Comparison of ENCODE assay signal across 17 cellular contexts in genomic region chr7:136911362-136911761, GRCh38. TPM values are rescaled to one million over a fixed set of nuclear protein-coding genes. Genes with fewer than 3 reads are reported as not detected.
DNase-seq lines count a peak whose midpoint lies in the region; ATAC-seq and TF ChIP-seq lines count a peak whose summit lies in the region.
"Had no signal": no experiment of that assay in that cellular context is flagged by ENCODE, and none has a peak within 500 bp of the region (broad histone marks: within the 10 kb centered on the region; RNA-seq: fewer than 3 reads in every experiment).

No MANE protein-coding gene starts in this region.

- H3K9me3 ChIP-seq in IMR-90 (ENCODE audit: control insufficient read depth, insufficient read depth, low read length) = no peaks in the 10 kb centered on the region

- H4K8ac ChIP-seq in IMR-90 (ENCODE audit: low read depth in 2 of 2, low read length in 2 of 2) = no peak overlapping the region

- peak overlapping the region; percentile 2; the same call in 1 of the 2 replicates for H3K23ac ChIP-seq in IMR-90 (ENCODE audit: low read depth, low read length)

- peaks cover 3% of the 10 kb centered on the region; the same call in 1 of the 2 replicates for H3K9me1 ChIP-seq in IMR-90 (ENCODE audit: insufficient read depth, low read length)

- no peak overlapping the region for H3K56ac ChIP-seq in IMR-90 (ENCODE audit: extremely low read depth, insufficient read depth, low read length)

- no peak for TF ChIP-seq POLR2A in IMR-90 (IDR thresholded peaks at IDR 0.05; ENCODE audit: low read depth, low read length)

- DNase-seq in EL (peak; percentile 50), IMR-90 (peak; percentile 65), astrocyte of the hippocampus (ENCODE audit: low read depth, low spot score) (peak; percentile 7), islet precursor cell (peak; percentile 75), COLO668 (lab: John Stamatoyannopoulos, UW; ENCODE audit: unreplicated experiment) (no peak)
- DNase-seq: activated CD4-positive, alpha-beta memory T cell treated with anti-CD3 and anti-CD28 coated beads for 36 hours; caudate nucleus; COR-L47; MV-4-11; NCI-H2227 treated with DMSO at 0.1 percent for 48 hours had no signal

- intact Hi-C loops in IMR-90 (cut with micrococcal nuclease) = no loop called here

- H4K20me1 ChIP-seq in IMR-90 (ENCODE audit: insufficient read depth, low read length) = peaks cover 14% of the 10 kb centered on the region; the same call in 1 of the 2 replicates

- CTCF ChIA-PET in IMR-90 (lab: Yijun Ruan, JAX) = interaction anchor here (0.6 kb wide), 1 partner anchor 315 kb away, joined by 3 read pairs; no protein-coding TSS in a partner anchor

- H3K36me3 ChIP-seq in IMR-90 (ENCODE audit: control insufficient read depth, insufficient read depth, low read length) = peaks cover 13% of the 10 kb centered on the region

- no peak overlapping the region for H2AFZ ChIP-seq in IMR-90 (replicated peaks; ENCODE audit: low read length, poor library complexity)

- no peak overlapping the region for H3K4ac ChIP-seq in IMR-90 (ENCODE audit: low read depth, low read length)

- WGBS in IMR-90 (ENCODE audit: extremely low coverage in 2 of 2, insufficient read length in 1 of 2), 2 experiments = 83% methylated on average over 1 of the region's 6 CpGs; no CpG with 5 or more reads in 1 of the 2 experiments

- no TSS peak for BruUV-seq in IMR-90 (replicated peaks; lab: Mats Ljungman, UMichigan)

- H2BK120ac ChIP-seq in IMR-90 (ENCODE audit: low read depth, low read length) = no peak overlapping the region

- in situ Hi-C loops in IMR-90 (cut with MboI; ENCODE audit: low sequenced_read_pairs) = no loop called here

- dilution Hi-C loops in IMR-90 (cut with HindIII; ENCODE audit: low sequenced_read_pairs, unreplicated experiment) = no loop called here

- H3K18ac ChIP-seq in IMR-90 (ENCODE audit: low read depth, low read length) = no peak overlapping the region

- H4K5ac ChIP-seq in IMR-90 (ENCODE audit: low read depth, low read length) = no peak overlapping the region

- no peaks in the 10 kb centered on the region for H3K27me3 ChIP-seq in IMR-90 (ENCODE audit: control insufficient read depth, insufficient read depth, low read length)

- H2AK9ac ChIP-seq in IMR-90 (replicated peaks; ENCODE audit: low read depth, low read length, poor library complexity) = no peak overlapping the region

- H4K91ac ChIP-seq in IMR-90 (ENCODE audit: insufficient read depth, low read depth, low read length) = no peak overlapping the region

- no peak overlapping the region for H3K9ac ChIP-seq in IMR-90 (ENCODE audit: low read depth, low read length)

- H2BK15ac ChIP-seq in IMR-90 (ENCODE audit: low read depth, low read length) = no peak overlapping the region

- 0 out of 2 replicates have a peak overlapping the region, but pooled peaks have one; percentile 10 for H3K14ac ChIP-seq in IMR-90 (replicated peaks; ENCODE audit: low read depth, low read length)

- H2BK5ac ChIP-seq in IMR-90 (ENCODE audit: low read depth, low read length, poor library complexity, severe bottlenecking) = no peak overlapping the region

- H3K4me1 ChIP-seq in IMR-90 (ENCODE audit: control insufficient read depth, insufficient read depth, low read length) = peaks cover 3% of the 10 kb centered on the region

- peak overlapping the region; percentile 37; the same call in 1 of the 2 replicates for H3K27ac ChIP-seq in IMR-90 (ENCODE audit: insufficient read depth, low read length)
- H3K27ac ChIP-seq: skin epidermis had no signal

- peaks cover 15 to 66% of the 10 kb centered on the region in 2 experiments; a peak in 3 of 4 replicates for H3K79me1 ChIP-seq in IMR-90 (ENCODE audit: low read depth in 1 of 2, low read length in 2 of 2)

- POLR2A ChIA-PET in IMR-90 (lab: Charles Lee; ENCODE audit: unreplicated experiment) = no interaction called here

- peak; percentile 12; the same call in 1 of the 2 replicates for TF ChIP-seq CTCF in IMR-90 (conservative IDR thresholded peaks at IDR 0.05; ENCODE audit: low read depth, low read length)

- no peak for TF ChIP-seq RAD21 in IMR-90 (IDR thresholded peaks at IDR 0.05; ENCODE audit: low read length)

- H3K4me3 ChIP-seq in IMR-90 (ENCODE audit: insufficient read depth, low read depth, low read length) = no peak overlapping the region
- H3K4me3 ChIP-seq: skin epidermis had no signal

- H2BK20ac ChIP-seq in IMR-90 (ENCODE audit: low read depth, low read length) = no peak overlapping the region

- ATAC-seq in IMR-90 (ENCODE audit: low read depth) = peak; percentile 68
- ATAC-seq in GM21515 (IDR thresholded peaks at IDR 0.05; ENCODE audit: unreplicated experiment) = no peak
- ATAC-seq in GM21390 (IDR thresholded peaks at IDR 0.05; ENCODE audit: unreplicated experiment) = no peak
- ATAC-seq in GM19452 (IDR thresholded peaks at IDR 0.05; ENCODE audit: unreplicated experiment) = no peak

- H3K4me2 ChIP-seq in IMR-90 (ENCODE audit: low read depth, low read length) = no peak overlapping the region

- H2AK5ac ChIP-seq in IMR-90 (ENCODE audit: low read depth, low read length) = no peak overlapping the region

TF ChIP-seq in IMR-90, 13 proteins besides CTCF, POLR2A, EP300 and RAD21:
- TF ChIP-seq RFX5 (IDR thresholded peaks at IDR 0.05; ENCODE audit: low read depth, low read length) (no peak), MXI1 (IDR thresholded peaks at IDR 0.05; ENCODE audit: borderline replicate concordance, low read depth, low read length) (peak; percentile 64; the same call in 1 of the 2 replicates)

RNA-seq across cellular contexts. Expression of gene CHRM2, which starts 42.9 kb away (rescaled TPM):
- total RNA-seq in IMR-90 (2012; rRNA removed) = 144 and 184 TPM in 2 replicates
- 77.9 and 79.3 TPM in 2 replicates for polyA plus RNA-seq in IMR-90 (2012; rRNA removed)
- polyA plus RNA-seq in IMR-90 (2012; cell fraction: cytosol; rRNA removed) = 30.1 and 41.1 TPM in 2 replicates
- 75.4 and 103 TPM in 2 replicates for polyA plus RNA-seq in IMR-90 (2012; cell fraction: nucleus; rRNA removed; ENCODE audit: low replicate concordance)
- total RNA-seq: activated CD4-positive, alpha-beta memory T cell treated with anti-CD3 and anti-CD28 coated beads for 36 hours; activated T-helper 2 cell treated with anti-CD3 and anti-CD28 coated beads, Interferon-gamma antibody, Interleukin-2, Interleukin-4, amounts not matched to agents 10 μg/mL and 5 μg/mL and 100 μg/mL, durations not matched to agents 14 hours and 24 hours and 36 hours; subcutaneous adipose tissue; T-helper 2 cell treated with Interferon-gamma antibody and Interleukin-4, amounts not matched to agents 100 ng/mL and 5 ng/mL, for 36 hours had no signal
